ENCODE assay signal across 12 cellular contexts in the genomic region with DNA sequence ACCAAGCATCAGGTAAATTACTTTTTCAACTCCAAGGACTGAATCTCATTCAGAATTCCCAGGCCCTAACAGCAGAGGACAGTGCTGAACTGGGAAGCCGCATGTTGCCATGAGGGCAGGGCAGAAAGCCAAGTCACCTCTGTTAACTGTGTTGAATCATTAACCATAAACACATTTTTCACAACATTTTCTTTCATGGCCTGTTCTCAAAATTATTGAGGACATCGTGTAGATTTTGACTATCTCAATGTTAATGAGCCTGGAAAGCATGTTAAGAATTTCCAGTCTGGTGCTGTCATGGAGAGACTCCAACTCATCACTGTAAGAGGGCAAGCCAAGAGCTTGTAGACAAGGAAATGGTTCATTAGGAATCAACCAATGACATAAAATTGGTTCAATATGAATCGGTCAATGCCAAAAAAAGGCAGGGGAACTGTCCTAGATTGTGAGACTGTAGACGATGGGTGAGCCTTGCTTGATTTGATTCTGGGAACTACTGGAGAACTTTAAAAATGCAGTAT. TPM values are rescaled to one million over a fixed set of nuclear protein-coding genes. Genes with fewer than 3 reads are reported as not detected.
DNase-seq lines count a peak whose midpoint lies in the region; ATAC-seq and TF ChIP-seq lines count a peak whose summit lies in the region.
"Had no signal": no experiment of that assay in that cellular context is flagged by ENCODE, and none has a peak within 500 bp of the region (broad histone marks: within the 10 kb centered on the region; RNA-seq: fewer than 3 reads in every experiment).

No MANE protein-coding gene starts in this region.

- no peak overlapping the region for H3K27ac Mint-ChIP-seq in activated CD8-positive, alpha-beta T cell treated with anti-CD3 and anti-CD28 coated beads, Interleukin-2, amount 10 ng/mL, durations not matched to agents 7 days and 5 days
- H3K27ac Mint-ChIP-seq: CD4-positive, alpha-beta memory T cell; T-helper 1 cell treated with Interleukin-12 subunit alpha and Interleukin-12 subunit beta and Interleukin-4 antibody, amounts not matched to agents 30 μg/mL and 1 μg/mL, for 36 hours had no signal

- no peak overlapping the region for H3K4me3 ChIP-seq in adipocyte (ENCODE audit: low read length)
- H3K4me3 ChIP-seq in upper lobe of left lung, result no peak overlapping the region

- CTCF ChIA-PET in HEK293T (lab: Yijun Ruan, JAX), result no interaction called here
- CTCF ChIA-PET in activated CD8-positive, alpha-beta T cell treated with anti-CD3 and anti-CD28 coated beads, Interleukin-2, amount 10 ng/mL, durations not matched to agents 7 days and 5 days (lab: Charles Lee), result no interaction called here

- H3K27me3 Mint-ChIP-seq in activated CD8-positive, alpha-beta T cell treated with anti-CD3 and anti-CD28 coated beads, Interleukin-2, amount 10 ng/mL, durations not matched to agents 7 days and 5 days (ENCODE audit: low read depth), result peaks cover 21% of the 10 kb centered on the region

- no peaks in the 10 kb centered on the region for H3K36me3 Mint-ChIP-seq in activated CD8-positive, alpha-beta T cell treated with anti-CD3 and anti-CD28 coated beads, Interleukin-2, amount 10 ng/mL, durations not matched to agents 7 days and 5 days (ENCODE audit: low read depth)
- H3K36me3 Mint-ChIP-seq: CD4-positive, alpha-beta memory T cell had no signal

- no peaks in the 10 kb centered on the region for H3K4me1 Mint-ChIP-seq in activated CD8-positive, alpha-beta T cell treated with anti-CD3 and anti-CD28 coated beads, Interleukin-2, amount 10 ng/mL, durations not matched to agents 7 days and 5 days (ENCODE audit: low read depth)
- H3K4me1 Mint-ChIP-seq: CD4-positive, alpha-beta memory T cell had no signal

- H3K27me3 ChIP-seq in adipocyte (replicated peaks; ENCODE audit: control insufficient read depth, insufficient read depth, low read length) (no peaks in the 10 kb centered on the region), upper lobe of left lung (no peaks in the 10 kb centered on the region)

- ATAC-seq in Right ventricle myocardium superior (ENCODE audit: poor library complexity), result peak; percentile 51
- ATAC-seq in Right ventricle myocardium inferior, result no peak
- peak; percentile 63 to 69 for ATAC-seq in upper lobe of left lung (ENCODE audit: low FRiP score in 2 of 2)
- ATAC-seq in activated CD8-positive, alpha-beta T cell treated with anti-CD3 and anti-CD28 coated beads, Interleukin-2, amount 10 ng/mL, durations not matched to agents 7 days and 5 days, result no peak

- DNase-seq in Right ventricle myocardium superior (no peak), Right ventricle myocardium inferior (ENCODE audit: missing footprints) (no peak), adipocyte (ENCODE audit: low read depth) (peak; percentile 57), kidney glomerular epithelial cell (lab: John Stamatoyannopoulos, UW) (peak; percentile 94), upper lobe of left lung (peak in 1 of 2 donors; percentile 53), CD1c-positive myeloid dendritic cell (ENCODE audit: extremely low spot score) (no peak), HEK293T (ENCODE audit: extremely low spot score) (no peak)
- DNase-seq in activated CD8-positive, alpha-beta T cell treated with anti-CD3 and anti-CD28 coated beads, Interleukin-2, amount 10 ng/mL, durations not matched to agents 7 days and 5 days, result no peak
- DNase-seq: activated naive CD4-positive, alpha-beta T cell; CD4-positive, alpha-beta memory T cell; Karpas-422 had no signal

- H3K9me3 ChIP-seq in adipocyte (ENCODE audit: control insufficient read depth, low read length) (no peaks in the 10 kb centered on the region), upper lobe of left lung (no peaks in the 10 kb centered on the region)

- H3K4me1 ChIP-seq in adipocyte (ENCODE audit: control insufficient read depth, insufficient read depth, low read length) (peaks cover 37% of the 10 kb centered on the region), upper lobe of left lung (peaks cover 5 to 19% (median 16%) of the 10 kb centered on the region in 4 donors)

- H3K9me3 Mint-ChIP-seq in activated CD8-positive, alpha-beta T cell treated with anti-CD3 and anti-CD28 coated beads, Interleukin-2, amount 10 ng/mL, durations not matched to agents 7 days and 5 days (ENCODE audit: insufficient read depth), result no peaks in the 10 kb centered on the region
- H3K9me3 Mint-ChIP-seq: CD4-positive, alpha-beta memory T cell; T-helper 1 cell treated with Interleukin-12 subunit alpha and Interleukin-12 subunit beta and Interleukin-4 antibody, amounts not matched to agents 30 μg/mL and 1 μg/mL, for 36 hours had no signal

- TF ChIP-seq CTCF in upper lobe of left lung (IDR thresholded peaks at IDR 0.05), result peak in 5 of 6 experiments; percentile 15 to 26 (median 21)

- no peak overlapping the region for H3K4me3 Mint-ChIP-seq in activated CD8-positive, alpha-beta T cell treated with anti-CD3 and anti-CD28 coated beads, Interleukin-2, amount 10 ng/mL, durations not matched to agents 7 days and 5 days
- H3K4me3 Mint-ChIP-seq: CD4-positive, alpha-beta memory T cell; T-helper 1 cell treated with Interleukin-12 subunit alpha and Interleukin-12 subunit beta and Interleukin-4 antibody, amounts not matched to agents 30 μg/mL and 1 μg/mL, for 36 hours had no signal

- TF ChIP-seq EP300 in upper lobe of left lung (IDR thresholded peaks at IDR 0.05), result no peak

- intact Hi-C loops in Right ventricle myocardium superior (cut with DNase I), result no loop called here
- intact Hi-C loops in Right ventricle myocardium inferior (cut with DNase I), result no loop called here

- 54% methylated on average over 4 of the region's 4 CpGs for WGBS in upper lobe of left lung, 2 donors

- no peak for TF ChIP-seq POLR2A in upper lobe of left lung (IDR thresholded peaks at IDR 0.05)

- POLR2A ChIA-PET in HEK293T (lab: Yijun Ruan, JAX), result no interaction called here
- POLR2A ChIA-PET in activated CD8-positive, alpha-beta T cell treated with anti-CD3 and anti-CD28 coated beads, Interleukin-2, amount 10 ng/mL, durations not matched to agents 7 days and 5 days (lab: Charles Lee), result no interaction called here

- H3K9ac ChIP-seq in adipocyte (ENCODE audit: low read length), result peak overlapping the region; percentile 65

- no peak overlapping the region for H3K27ac ChIP-seq in upper lobe of left lung

- H3K36me3 ChIP-seq in adipocyte (ENCODE audit: control insufficient read depth, insufficient read depth, low read length, severe bottlenecking), result peaks cover 29% of the 10 kb centered on the region
- peaks cover 0 to 8% (median 2%) of the 10 kb centered on the region in 4 donors for H3K36me3 ChIP-seq in upper lobe of left lung

TF ChIP-seq in HEK293T, 16 proteins besides CTCF, POLR2A, EP300 and RAD21:
- no peak for TF ChIP-seq TARDBP (IDR thresholded peaks at IDR 0.05)
- no peak for TF ChIP-seq NFRKB (IDR thresholded peaks at IDR 0.05)
- TF ChIP-seq ELF4 (IDR thresholded peaks at IDR 0.05), result no peak
- no peak for TF ChIP-seq HDGF (IDR thresholded peaks at IDR 0.05; ENCODE audit: borderline replicate concordance)
- no peak for TF ChIP-seq FOXM1 (IDR thresholded peaks at IDR 0.05; ENCODE audit: borderline replicate concordance)
- TF ChIP-seq SUZ12 (IDR thresholded peaks at IDR 0.05), result no peak
- TF ChIP-seq, protein P1, sequence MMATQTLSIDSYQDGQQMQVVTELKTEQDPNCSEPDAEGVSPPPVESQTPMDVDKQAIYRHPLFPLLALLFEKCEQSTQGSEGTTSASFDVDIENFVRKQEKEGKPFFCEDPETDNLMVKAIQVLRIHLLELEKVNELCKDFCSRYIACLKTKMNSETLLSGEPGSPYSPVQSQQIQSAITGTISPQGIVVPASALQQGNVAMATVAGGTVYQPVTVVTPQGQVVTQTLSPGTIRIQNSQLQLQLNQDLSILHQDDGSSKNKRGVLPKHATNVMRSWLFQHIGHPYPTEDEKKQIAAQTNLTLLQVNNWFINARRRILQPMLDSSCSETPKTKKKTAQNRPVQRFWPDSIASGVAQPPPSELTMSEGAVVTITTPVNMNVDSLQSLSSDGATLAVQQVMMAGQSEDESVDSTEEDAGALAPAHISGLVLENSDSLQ (IDR thresholded peaks at IDR 0.05), result no peak
- TF ChIP-seq FOXK2 (IDR thresholded peaks at IDR 0.05), result no peak
- no peak for TF ChIP-seq ZNF384 (IDR thresholded peaks at IDR 0.05)
- no peak for TF ChIP-seq SP1 (IDR thresholded peaks at IDR 0.05)
- TF ChIP-seq LEF1 (IDR thresholded peaks at IDR 0.05; ENCODE audit: borderline replicate concordance), result no peak
- no peak for TF ChIP-seq BHLHE40 (IDR thresholded peaks at IDR 0.05; ENCODE audit: borderline replicate concordance)
- TF ChIP-seq ARNT (IDR thresholded peaks at IDR 0.05), result no peak
TF ChIP-seq in HEK293T: peak in this region for 0.

RNA-seq across cellular contexts. Expression of a gene that starts 33.7 kb away (rescaled TPM):
- total RNA-seq in Right ventricle myocardium superior (7.7 TPM), Right ventricle myocardium inferior (7.5 TPM), upper lobe of left lung (100 to 1,000 TPM; 143 to 393 (median 303) TPM)
- total RNA-seq in activated CD8-positive, alpha-beta T cell treated with anti-CD3 and anti-CD28 coated beads, Interleukin-2, amount 10 ng/mL, durations not matched to agents 7 days and 5 days, result under 1 TPM; 0.34 to 0.58 TPM

Comparison
In these comparisons a context has a peak if more than half of its experiments do, and no peak if none do; other contexts are left out.
1. ATAC-seq: peak in Right ventricle myocardium superior (single experiment) and upper lobe of left lung (2 of 2); none in Right ventricle myocardium inferior (single experiment) and activated CD8-positive, alpha-beta T cell treated with anti-CD3 and anti-CD28 coated beads, Interleukin-2, amount 10 ng/mL, durations not matched to agents 7 days and 5 days (single experiment).
2. DNase-seq: peak in adipocyte (single experiment) and kidney glomerular epithelial cell (single experiment); none in Right ventricle myocardium superior (single experiment), Right ventricle myocardium inferior (single experiment), CD1c-positive myeloid dendritic cell (single experiment), HEK293T (single experiment) and activated CD8-positive, alpha-beta T cell treated with anti-CD3 and anti-CD28 coated beads, Interleukin-2, amount 10 ng/mL, durations not matched to agents 7 days and 5 days (single experiment).
3. RNA of a gene that starts 33.7 kb away (total RNA-seq): 143 to 393 TPM in upper lobe of left lung; 7.7 TPM in Right ventricle myocardium superior (single experiment), 7.5 TPM in Right ventricle myocardium inferior (single experiment) and 0.34 to 0.58 TPM in activated CD8-positive, alpha-beta T cell treated with anti-CD3 and anti-CD28 coated beads, Interleukin-2, amount 10 ng/mL, durations not matched to agents 7 days and 5 days; every median in the first group is over 10 times any median in the second.